ENCODE assay signal across 10 cellular contexts in genomic region chr3:53194218-53195065, GRCh38. TPM values are rescaled to one million over a fixed set of nuclear protein-coding genes. Genes with fewer than 3 reads are reported as not detected.
DNase-seq lines count a peak whose midpoint lies in the region; ATAC-seq lines count a peak whose summit lies in the region.
"Had no signal": no experiment of that assay in that cellular context is flagged by ENCODE, and none has a peak within 500 bp of the region (broad histone marks: within the 10 kb centered on the region; RNA-seq: fewer than 3 reads in every experiment).

No MANE protein-coding gene starts in this region.

- no peak overlapping the region for H3K4me3 ChIP-seq in Karpas-422 (ENCODE audit: low read length)

- peaks cover 15% of the 10 kb centered on the region for H3K79me2 ChIP-seq in Karpas-422 (ENCODE audit: low read length)

- DNase-seq in AG08395 (ENCODE audit: low spot score) (peak; percentile 30), Karpas-422 (peak; percentile 49), dermis blood vessel endothelial cell (peak; percentile 68), lung microvascular endothelial cell (ENCODE audit: low read depth in 2 of 2) (peak; percentile 47 to 66), UCSD-AML1 (lab: John Stamatoyannopoulos, UW; ENCODE audit: unreplicated experiment) (no peak)
- no peak for DNase-seq in stimulated activated CD4-positive, alpha-beta T cell treated with anti-CD3 and anti-CD28 coated beads, Interleukin-15, amount 100 ng/mL, for 24 hours
- DNase-seq: naive B cell had no signal

- H3K4me1 ChIP-seq in Karpas-422 (ENCODE audit: low read length) = peaks cover 89% of the 10 kb centered on the region

- H3K9me2 ChIP-seq in Karpas-422 (replicated peaks; ENCODE audit: insufficient read depth, low read length) = no peaks in the 10 kb centered on the region

- no peak overlapping the region for H3K9ac ChIP-seq in Karpas-422 (ENCODE audit: low read length)
- H3K9ac ChIP-seq: KMS-11 had no signal

- no peaks in the 10 kb centered on the region for H4K20me1 ChIP-seq in Karpas-422 (ENCODE audit: insufficient read depth, low read depth, low read length)

- H3K9me3 ChIP-seq in Karpas-422 (ENCODE audit: low read length) = no peaks in the 10 kb centered on the region

- peak overlapping the region; percentile 68 for H3K27ac ChIP-seq in Karpas-422 (ENCODE audit: low read length)
- H3K27ac ChIP-seq: KMS-11 had no signal

- no peak overlapping the region for H2AFZ ChIP-seq in Karpas-422 (ENCODE audit: low read length)

- no peak for ATAC-seq in HG02884 (IDR thresholded peaks at IDR 0.05; ENCODE audit: unreplicated experiment)
- no peak for ATAC-seq in GM21381 (IDR thresholded peaks at IDR 0.05; ENCODE audit: unreplicated experiment)

- peaks cover 22% of the 10 kb centered on the region for H3K36me3 ChIP-seq in Karpas-422 (ENCODE audit: insufficient read depth, low read length)

- no peak overlapping the region for H3K4me2 ChIP-seq in Karpas-422 (ENCODE audit: low read depth, low read length, poor library complexity, severe bottlenecking)
- H3K4me2 ChIP-seq: KMS-11 had no signal

- H3K27me3 ChIP-seq in Karpas-422 (ENCODE audit: low read length) = no peaks in the 10 kb centered on the region

RNA-seq across cellular contexts. Expression of gene PRKCD, which starts 33.4 kb away (rescaled TPM):
- 22.7 and 27.9 TPM in 2 replicates for total RNA-seq in Karpas-422 (2014; rRNA removed; shearing (Covaris generic); ENCODE audit: low replicate concordance)
- 2.2 and 3.5 TPM in 2 replicates for total RNA-seq in dermis blood vessel endothelial cell
- total RNA-seq in lung microvascular endothelial cell = 0.99 and 1.5 TPM in 2 replicates

Comparison
In these comparisons a context has a peak if more than half of its experiments do, and no peak if none do; other contexts are left out.
1. DNase-seq: peak in AG08395 (single experiment), Karpas-422 (single experiment), dermis blood vessel endothelial cell (single experiment) and lung microvascular endothelial cell (2 of 2); none in UCSD-AML1 (single experiment) and stimulated activated CD4-positive, alpha-beta T cell treated with anti-CD3 and anti-CD28 coated beads, Interleukin-15, amount 100 ng/mL, for 24 hours (single experiment).